Comparison of ENCODE assay signal across 20 cellular contexts in the genomic region with DNA sequence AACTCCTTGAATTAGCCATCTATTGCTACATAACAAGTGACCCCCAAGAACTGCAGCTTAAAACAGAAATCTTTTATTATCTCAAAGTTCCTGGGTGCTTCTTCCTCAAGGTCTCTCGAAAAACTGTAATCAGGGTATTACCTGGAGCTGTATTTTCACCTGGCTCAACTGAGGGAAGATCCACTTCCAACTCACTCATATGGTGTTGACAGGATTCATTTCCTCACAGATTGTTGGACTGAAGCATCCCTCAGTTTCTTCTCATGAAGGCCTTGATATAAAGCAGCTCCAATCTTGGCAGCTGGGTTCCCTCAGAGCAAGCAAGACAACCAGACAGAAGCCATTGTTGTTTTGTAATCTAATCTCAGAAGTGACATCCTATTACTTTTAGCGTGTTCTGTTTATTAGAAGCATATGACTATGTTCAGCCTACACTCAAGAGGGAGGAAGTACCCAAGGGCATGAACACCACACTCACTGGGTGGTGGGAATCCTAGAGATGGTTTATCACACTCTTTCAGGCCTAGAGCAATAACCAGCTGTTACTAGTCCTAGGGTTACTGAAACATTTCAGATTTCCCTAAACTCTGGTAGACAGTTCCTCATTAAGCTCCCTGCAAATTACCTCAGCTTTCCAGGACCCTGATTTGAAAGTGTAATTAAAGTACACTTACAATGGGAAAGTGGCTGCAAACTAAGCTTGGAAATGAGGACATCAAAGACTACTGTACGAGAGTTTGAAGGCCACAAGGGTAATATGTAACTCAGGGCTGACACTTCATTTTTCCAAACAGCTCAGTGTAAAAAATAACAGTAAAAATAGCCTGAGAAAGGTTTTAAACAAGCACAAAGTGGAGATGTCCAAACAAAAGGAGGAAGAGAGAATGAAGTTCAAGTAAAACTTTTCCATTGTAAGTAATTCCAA.
"Had no signal": no experiment of that assay in that cellular context is flagged by ENCODE, and none has a peak within 500 bp of the region (broad histone marks: within the 10 kb centered on the region; RNA-seq: fewer than 3 reads in every experiment).

No MANE protein-coding gene starts in this region.

- H3K4me3 ChIP-seq: hepatocyte had no signal

- ATAC-seq: left ventricle myocardium superior had no signal

- DNase-seq: activated CD4-positive, alpha-beta T cell treated with anti-CD3 and anti-CD28 coated beads, Interleukin-2, amount 10 ng/mL, durations not matched to agents 7 days and 5 days; activated CD8-positive, alpha-beta memory T cell treated with anti-CD3 and anti-CD28 coated beads for 24 hours; activated naive CD8-positive, alpha-beta T cell treated with anti-CD3 and anti-CD28 coated beads for 36 hours; amygdala; cerebellar nuclear complex; dermis blood vessel endothelial cell; erythroblast; islet precursor cell; left ventricle myocardium superior; mesendoderm; nucleus accumbens; posterior cingulate gyrus; stimulated activated CD4-positive, alpha-beta T cell treated with anti-CD3 and anti-CD28 coated beads, Interleukin-15, amount 100 ng/mL, for 24 hours; stimulated activated CD4-positive, alpha-beta T cell treated with anti-CD3 and anti-CD28 coated beads, Interleukin-4, amount 100 ng/mL, for 24 hours; stimulated activated CD8-positive, alpha-beta memory T cell treated with anti-CD3 and anti-CD28 coated beads, Interleukin-4, amount 100 ng/mL, for 48 hours; stimulated activated naive CD4-positive, alpha-beta T cell treated with Interleukin-2 at 50 U/mL for 16 hours; substantia nigra; T-helper 2 cell; trophoblast cell had no signal
